1 cellular context compared by ENCODE assay signal in genomic region chr17:80190716-80191115, GRCh38.
TF ChIP-seq lines count a peak whose summit lies in the region.

No MANE protein-coding gene starts in this region.

TF ChIP-seq in WTC11, 78 proteins besides CTCF, POLR2A, EP300 and RAD21:
- TF ChIP-seq NFE2L1 (CRISPR knock-in tag; IDR thresholded peaks at IDR 0.05) = no peak
- TF ChIP-seq TP53 (CRISPR knock-in tag; IDR thresholded peaks at IDR 0.05) = no peak
- no peak for TF ChIP-seq ZNF425 (CRISPR knock-in tag; conservative IDR thresholded peaks at IDR 0.05)
- no peak for TF ChIP-seq ZNF121 (CRISPR knock-in tag; IDR thresholded peaks at IDR 0.05)
- TF ChIP-seq ZNF138 (CRISPR knock-in tag; conservative IDR thresholded peaks at IDR 0.05) = no peak
- TF ChIP-seq, protein P1, sequence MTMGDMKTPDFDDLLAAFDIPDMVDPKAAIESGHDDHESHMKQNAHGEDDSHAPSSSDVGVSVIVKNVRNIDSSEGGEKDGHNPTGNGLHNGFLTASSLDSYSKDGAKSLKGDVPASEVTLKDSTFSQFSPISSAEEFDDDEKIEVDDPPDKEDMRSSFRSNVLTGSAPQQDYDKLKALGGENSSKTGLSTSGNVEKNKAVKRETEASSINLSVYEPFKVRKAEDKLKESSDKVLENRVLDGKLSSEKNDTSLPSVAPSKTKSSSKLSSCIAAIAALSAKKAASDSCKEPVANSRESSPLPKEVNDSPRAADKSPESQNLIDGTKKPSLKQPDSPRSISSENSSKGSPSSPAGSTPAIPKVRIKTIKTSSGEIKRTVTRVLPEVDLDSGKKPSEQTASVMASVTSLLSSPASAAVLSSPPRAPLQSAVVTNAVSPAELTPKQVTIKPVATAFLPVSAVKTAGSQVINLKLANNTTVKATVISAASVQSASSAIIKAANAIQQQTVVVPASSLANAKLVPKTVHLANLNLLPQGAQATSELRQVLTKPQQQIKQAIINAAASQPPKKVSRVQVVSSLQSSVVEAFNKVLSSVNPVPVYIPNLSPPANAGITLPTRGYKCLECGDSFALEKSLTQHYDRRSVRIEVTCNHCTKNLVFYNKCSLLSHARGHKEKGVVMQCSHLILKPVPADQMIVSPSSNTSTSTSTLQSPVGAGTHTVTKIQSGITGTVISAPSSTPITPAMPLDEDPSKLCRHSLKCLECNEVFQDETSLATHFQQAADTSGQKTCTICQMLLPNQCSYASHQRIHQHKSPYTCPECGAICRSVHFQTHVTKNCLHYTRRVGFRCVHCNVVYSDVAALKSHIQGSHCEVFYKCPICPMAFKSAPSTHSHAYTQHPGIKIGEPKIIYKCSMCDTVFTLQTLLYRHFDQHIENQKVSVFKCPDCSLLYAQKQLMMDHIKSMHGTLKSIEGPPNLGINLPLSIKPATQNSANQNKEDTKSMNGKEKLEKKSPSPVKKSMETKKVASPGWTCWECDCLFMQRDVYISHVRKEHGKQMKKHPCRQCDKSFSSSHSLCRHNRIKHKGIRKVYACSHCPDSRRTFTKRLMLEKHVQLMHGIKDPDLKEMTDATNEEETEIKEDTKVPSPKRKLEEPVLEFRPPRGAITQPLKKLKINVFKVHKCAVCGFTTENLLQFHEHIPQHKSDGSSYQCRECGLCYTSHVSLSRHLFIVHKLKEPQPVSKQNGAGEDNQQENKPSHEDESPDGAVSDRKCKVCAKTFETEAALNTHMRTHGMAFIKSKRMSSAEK (CRISPR knock-in tag; IDR thresholded peaks at IDR 0.05; ENCODE audit: borderline replicate concordance) = no peak
- TF ChIP-seq ATF6 (CRISPR knock-in tag; IDR thresholded peaks at IDR 0.05) = no peak
- TF ChIP-seq, protein P2, sequence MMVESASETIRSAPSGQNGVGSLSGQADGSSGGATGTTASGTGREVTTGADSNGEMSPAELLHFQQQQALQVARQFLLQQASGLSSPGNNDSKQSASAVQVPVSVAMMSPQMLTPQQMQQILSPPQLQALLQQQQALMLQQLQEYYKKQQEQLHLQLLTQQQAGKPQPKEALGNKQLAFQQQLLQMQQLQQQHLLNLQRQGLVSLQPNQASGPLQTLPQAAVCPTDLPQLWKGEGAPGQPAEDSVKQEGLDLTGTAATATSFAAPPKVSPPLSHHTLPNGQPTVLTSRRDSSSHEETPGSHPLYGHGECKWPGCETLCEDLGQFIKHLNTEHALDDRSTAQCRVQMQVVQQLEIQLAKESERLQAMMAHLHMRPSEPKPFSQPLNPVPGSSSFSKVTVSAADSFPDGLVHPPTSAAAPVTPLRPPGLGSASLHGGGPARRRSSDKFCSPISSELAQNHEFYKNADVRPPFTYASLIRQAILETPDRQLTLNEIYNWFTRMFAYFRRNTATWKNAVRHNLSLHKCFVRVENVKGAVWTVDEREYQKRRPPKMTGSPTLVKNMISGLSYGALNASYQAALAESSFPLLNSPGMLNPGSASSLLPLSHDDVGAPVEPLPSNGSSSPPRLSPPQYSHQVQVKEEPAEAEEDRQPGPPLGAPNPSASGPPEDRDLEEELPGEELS (CRISPR knock-in tag; IDR thresholded peaks at IDR 0.05) = no peak
- no peak for TF ChIP-seq PREB (CRISPR knock-in tag; IDR thresholded peaks at IDR 0.05; ENCODE audit: borderline replicate concordance)
- TF ChIP-seq, protein P3, sequence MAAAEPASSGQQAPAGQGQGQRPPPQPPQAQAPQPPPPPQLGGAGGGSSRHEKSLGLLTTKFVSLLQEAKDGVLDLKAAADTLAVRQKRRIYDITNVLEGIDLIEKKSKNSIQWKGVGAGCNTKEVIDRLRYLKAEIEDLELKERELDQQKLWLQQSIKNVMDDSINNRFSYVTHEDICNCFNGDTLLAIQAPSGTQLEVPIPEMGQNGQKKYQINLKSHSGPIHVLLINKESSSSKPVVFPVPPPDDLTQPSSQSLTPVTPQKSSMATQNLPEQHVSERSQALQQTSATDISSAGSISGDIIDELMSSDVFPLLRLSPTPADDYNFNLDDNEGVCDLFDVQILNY (CRISPR knock-in tag; IDR thresholded peaks at IDR 0.05) = no peak
- no peak for TF ChIP-seq E2F4 (CRISPR knock-in tag; IDR thresholded peaks at IDR 0.05; ENCODE audit: borderline replicate concordance, low read depth)
- TF ChIP-seq, protein P4, sequence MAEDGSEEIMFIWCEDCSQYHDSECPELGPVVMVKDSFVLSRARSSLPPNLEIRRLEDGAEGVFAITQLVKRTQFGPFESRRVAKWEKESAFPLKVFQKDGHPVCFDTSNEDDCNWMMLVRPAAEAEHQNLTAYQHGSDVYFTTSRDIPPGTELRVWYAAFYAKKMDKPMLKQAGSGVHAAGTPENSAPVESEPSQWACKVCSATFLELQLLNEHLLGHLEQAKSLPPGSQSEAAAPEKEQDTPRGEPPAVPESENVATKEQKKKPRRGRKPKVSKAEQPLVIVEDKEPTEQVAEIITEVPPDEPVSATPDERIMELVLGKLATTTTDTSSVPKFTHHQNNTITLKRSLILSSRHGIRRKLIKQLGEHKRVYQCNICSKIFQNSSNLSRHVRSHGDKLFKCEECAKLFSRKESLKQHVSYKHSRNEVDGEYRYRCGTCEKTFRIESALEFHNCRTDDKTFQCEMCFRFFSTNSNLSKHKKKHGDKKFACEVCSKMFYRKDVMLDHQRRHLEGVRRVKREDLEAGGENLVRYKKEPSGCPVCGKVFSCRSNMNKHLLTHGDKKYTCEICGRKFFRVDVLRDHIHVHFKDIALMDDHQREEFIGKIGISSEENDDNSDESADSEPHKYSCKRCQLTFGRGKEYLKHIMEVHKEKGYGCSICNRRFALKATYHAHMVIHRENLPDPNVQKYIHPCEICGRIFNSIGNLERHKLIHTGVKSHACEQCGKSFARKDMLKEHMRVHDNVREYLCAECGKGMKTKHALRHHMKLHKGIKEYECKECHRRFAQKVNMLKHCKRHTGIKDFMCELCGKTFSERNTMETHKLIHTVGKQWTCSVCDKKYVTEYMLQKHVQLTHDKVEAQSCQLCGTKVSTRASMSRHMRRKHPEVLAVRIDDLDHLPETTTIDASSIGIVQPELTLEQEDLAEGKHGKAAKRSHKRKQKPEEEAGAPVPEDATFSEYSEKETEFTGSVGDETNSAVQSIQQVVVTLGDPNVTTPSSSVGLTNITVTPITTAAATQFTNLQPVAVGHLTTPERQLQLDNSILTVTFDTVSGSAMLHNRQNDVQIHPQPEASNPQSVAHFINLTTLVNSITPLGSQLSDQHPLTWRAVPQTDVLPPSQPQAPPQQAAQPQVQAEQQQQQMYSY (CRISPR knock-in tag; IDR thresholded peaks at IDR 0.05) = no peak
- no peak for TF ChIP-seq TEAD1 (CRISPR knock-in tag; IDR thresholded peaks at IDR 0.05)
- TF ChIP-seq, protein P5, sequence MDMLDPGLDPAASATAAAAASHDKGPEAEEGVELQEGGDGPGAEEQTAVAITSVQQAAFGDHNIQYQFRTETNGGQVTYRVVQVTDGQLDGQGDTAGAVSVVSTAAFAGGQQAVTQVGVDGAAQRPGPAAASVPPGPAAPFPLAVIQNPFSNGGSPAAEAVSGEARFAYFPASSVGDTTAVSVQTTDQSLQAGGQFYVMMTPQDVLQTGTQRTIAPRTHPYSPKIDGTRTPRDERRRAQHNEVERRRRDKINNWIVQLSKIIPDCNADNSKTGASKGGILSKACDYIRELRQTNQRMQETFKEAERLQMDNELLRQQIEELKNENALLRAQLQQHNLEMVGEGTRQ (CRISPR knock-in tag; IDR thresholded peaks at IDR 0.05) = no peak
